Comparison of ENCODE assay signal across 1 cellular context in genomic region chr2:131492418-131493198, GRCh38.
TF ChIP-seq lines count a peak whose summit lies in the region.

No MANE protein-coding gene starts in this region.

TF ChIP-seq in HepG2, 621 proteins besides CTCF, POLR2A, EP300 and RAD21 (continued from another document and continues in another):
- TF ChIP-seq ZNF317 (CRISPR knock-in tag; IDR thresholded peaks at IDR 0.05) (peak; percentile 80; the same call in 1 of the 2 replicates), DMTF1 (CRISPR knock-in tag; IDR thresholded peaks at IDR 0.05) (no peak), SNAPC4 (CRISPR knock-in tag; IDR thresholded peaks at IDR 0.05) (peak; percentile 36; the same call in 1 of the 2 replicates), TP53 (CRISPR knock-in tag; conservative IDR thresholded peaks at IDR 0.05) (no peak), MIER3 (CRISPR knock-in tag; IDR thresholded peaks at IDR 0.05; ENCODE audit: borderline replicate concordance) (peak; percentile 29; the same call in 1 of the 2 replicates), KDM5B (CRISPR knock-in tag; IDR thresholded peaks at IDR 0.05; ENCODE audit: borderline replicate concordance) (peak; percentile 82), TEAD3 (CRISPR knock-in tag; optimal IDR thresholded peaks at IDR 0.05; ENCODE audit: borderline replicate concordance) (peak; percentile 36), CREB1 (IDR thresholded peaks at IDR 0.05) (peak; percentile 91), CREB1 (CRISPR knock-in tag; IDR thresholded peaks at IDR 0.05) (peak; percentile 98), JDP2 (CRISPR knock-in tag; IDR thresholded peaks at IDR 0.05; ENCODE audit: borderline replicate concordance) (no peak), DMAP1 (CRISPR knock-in tag; IDR thresholded peaks at IDR 0.05) (peak; percentile 85), FLYWCH1 (CRISPR knock-in tag; IDR thresholded peaks at IDR 0.05) (no peak), ZNF530 (CRISPR knock-in tag; IDR thresholded peaks at IDR 0.05; ENCODE audit: low read depth) (no peak), CEBPB (IDR thresholded peaks at IDR 0.05; ENCODE audit: borderline replicate concordance, low read depth, low read length) (no peak), ZNF720 (CRISPR knock-in tag; IDR thresholded peaks at IDR 0.05) (no peak), CREBL2 (CRISPR knock-in tag; IDR thresholded peaks at IDR 0.05; ENCODE audit: borderline replicate concordance) (no peak), MYPOP (CRISPR knock-in tag; IDR thresholded peaks at IDR 0.05) (peak; percentile 85), ZNF546 (CRISPR knock-in tag; conservative IDR thresholded peaks at IDR 0.05) (peak; percentile 88; the same call in 1 of the 2 replicates), CHCHD3 (CRISPR knock-in tag; IDR thresholded peaks at IDR 0.05) (peak; percentile 62; the same call in 1 of the 2 replicates), ZNF552 (CRISPR knock-in tag; IDR thresholded peaks at IDR 0.05; ENCODE audit: borderline replicate concordance) (peak; percentile 2; the same call in 1 of the 2 replicates), TOE1 (CRISPR knock-in tag; IDR thresholded peaks at IDR 0.05) (peak; percentile 68), NFYC (CRISPR knock-in tag; IDR thresholded peaks at IDR 0.05) (0 out of 2 replicates have a peak, but pooled peaks have one; percentile 21), BCL3 (CRISPR knock-in tag; IDR thresholded peaks at IDR 0.05) (peak; percentile 38; the same call in 1 of the 2 replicates), ZNF687 (CRISPR knock-in tag; IDR thresholded peaks at IDR 0.05) (peak; percentile 85), FOXM1 (CRISPR knock-in tag; IDR thresholded peaks at IDR 0.05) (no peak), KDM5A (IDR thresholded peaks at IDR 0.05; ENCODE audit: borderline replicate concordance, low read length) (peak; percentile 96; the same call in 1 of the 2 replicates), ZNF446 (CRISPR knock-in tag; IDR thresholded peaks at IDR 0.05) (no peak), ISL2 (CRISPR knock-in tag; IDR thresholded peaks at IDR 0.05) (peak; percentile 71), IRF1 (CRISPR knock-in tag; IDR thresholded peaks at IDR 0.05; ENCODE audit: low read depth) (no peak), SSRP1 (CRISPR knock-in tag; IDR thresholded peaks at IDR 0.05) (no peak), GZF1 (CRISPR knock-in tag; IDR thresholded peaks at IDR 0.05) (no peak; the same call in 1 of the 2 replicates), PBX3 (CRISPR knock-in tag; IDR thresholded peaks at IDR 0.05; ENCODE audit: borderline replicate concordance) (peak; percentile 30; the same call in 1 of the 2 replicates), ZNF670 (CRISPR knock-in tag; IDR thresholded peaks at IDR 0.05; ENCODE audit: borderline replicate concordance) (peak; percentile 36; the same call in 1 of the 2 replicates), FOSL1 (CRISPR knock-in tag; IDR thresholded peaks at IDR 0.05; ENCODE audit: borderline replicate concordance) (no peak), STAT6 (CRISPR knock-in tag; IDR thresholded peaks at IDR 0.05; ENCODE audit: borderline replicate concordance) (no peak; the same call in 1 of the 2 replicates), KLF9 (CRISPR knock-in tag; IDR thresholded peaks at IDR 0.05; ENCODE audit: low read depth) (no peak)
